ENCODE assay signal across 1 cellular context in genomic region chr6:129186988-129187387, GRCh38.
A peak's percentile ranks its signal among the peaks of the same experiment; 100 is the strongest.
TF ChIP-seq lines count a peak whose summit lies in the region.

No MANE protein-coding gene starts in this region.

TF ChIP-seq in HCT116, 20 proteins besides CTCF, POLR2A, EP300 and RAD21 (continued from another document):
- TF ChIP-seq ZBTB33 (IDR thresholded peaks at IDR 0.05; ENCODE audit: extremely low read depth, insufficient replicate concordance, low read length) (no peak), EGR1 (IDR thresholded peaks at IDR 0.05; ENCODE audit: low read depth) (no peak), ELF1 (IDR thresholded peaks at IDR 0.05; ENCODE audit: borderline replicate concordance, low read depth) (no peak), CBX3 (IDR thresholded peaks at IDR 0.05; ENCODE audit: low read depth) (peak; percentile 81; the same call in 1 of the 2 replicates), EZH2phosphoT487 (IDR thresholded peaks at IDR 0.05; ENCODE audit: borderline replicate concordance) (no peak), SRF (IDR thresholded peaks at IDR 0.05; ENCODE audit: low read depth) (peak; percentile 77), CEBPB (IDR thresholded peaks at IDR 0.05; ENCODE audit: low read depth) (peak; percentile 52)
